ENCODE assay signal across 37 cellular contexts in genomic region chr1:19774180-19774785, GRCh38. TPM values are rescaled to one million over a fixed set of nuclear protein-coding genes. Genes with fewer than 3 reads are reported as not detected.
"Had no signal": no experiment of that assay in that cellular context is flagged by ENCODE, and none has a peak within 500 bp of the region (broad histone marks: within the 10 kb centered on the region; RNA-seq: fewer than 3 reads in every experiment).

No MANE protein-coding gene starts in this region.

- H3K9me3 ChIP-seq: esophagus muscularis mucosa, gastrocnemius medialis, heart left ventricle had no signal

- H3K36me3 ChIP-seq: brain microvascular endothelial cell, gastrocnemius medialis had no signal

- H3K4me3 ChIP-seq: esophagus muscularis mucosa, gastrocnemius medialis, heart left ventricle had no signal

- H3K27me3 ChIP-seq: brain microvascular endothelial cell, esophagus muscularis mucosa, foreskin keratinocyte, gastrocnemius medialis, heart left ventricle had no signal

- H3K27ac Mint-ChIP-seq: activated CD4-positive, alpha-beta memory T cell treated with anti-CD3 and anti-CD28 coated beads for 36 hours; activated CD4-positive, alpha-beta T cell treated with anti-CD3 and anti-CD28 coated beads for 36 hours; activated CD4-positive, alpha-beta T cell treated with anti-CD3 and anti-CD28 coated beads, Interleukin-2, amount 10 ng/mL, durations not matched to agents 24 days and 14 days; activated CD8-positive, alpha-beta memory T cell treated with anti-CD3 and anti-CD28 coated beads, Interleukin-2, amount 10 ng/mL, durations not matched to agents 7 days and 5 days; activated CD8-positive, alpha-beta T cell treated with anti-CD3 and anti-CD28 coated beads, Interleukin-2, amount 10 ng/mL, durations not matched to agents 7 days and 5 days; activated naive CD4-positive, alpha-beta T cell treated with anti-CD3 and anti-CD28 coated beads, Interleukin-2, amount 10 ng/mL, durations not matched to agents 7 days and 5 days; activated naive CD8-positive, alpha-beta T cell; activated T-helper 1 cell treated with anti-CD3 and anti-CD28 coated beads, Interleukin-12 subunit alpha, Interleukin-12 subunit beta, Interleukin-2, Interleukin-4 antibody, amounts not matched to agents 30 ng/mL and 10 ng/mL and 1 ng/mL, durations not matched to agents 14 hours and 24 hours and 36 hours; activated T-helper 2 cell treated with anti-CD3 and anti-CD28 coated beads, Interferon-gamma antibody, Interleukin-2, Interleukin-4, amounts not matched to agents 10 μg/mL and 5 μg/mL and 100 μg/mL, durations not matched to agents 14 hours and 24 hours and 36 hours; effector memory CD8-positive, alpha-beta T cell; T-helper 17 cell; T-helper 2 cell treated with Interferon-gamma antibody and Interleukin-4, amounts not matched to agents 5 μg/mL and 100 μg/mL, for 36 hours had no signal

- H3K4me1 ChIP-seq: esophagus muscularis mucosa, foreskin keratinocyte, gastrocnemius medialis, heart left ventricle had no signal

- DNase-seq: activated CD4-positive, alpha-beta memory T cell treated with anti-CD3 and anti-CD28 coated beads for 36 hours; activated CD4-positive, alpha-beta T cell treated with anti-CD3 and anti-CD28 coated beads for 36 hours; activated CD4-positive, alpha-beta T cell treated with anti-CD3 and anti-CD28 coated beads, Interleukin-2, amount 10 ng/mL, durations not matched to agents 24 days and 14 days; activated CD4-positive, CD25-positive, alpha-beta regulatory T cell; activated CD4-positive, CD25-positive, alpha-beta regulatory T cell treated with anti-CD3 and anti-CD28 coated beads, Interleukin-2, amount 50 U/mL, for 72 hours; activated CD8-positive, alpha-beta memory T cell treated with anti-CD3 and anti-CD28 coated beads, Interleukin-2, amount 10 ng/mL, durations not matched to agents 7 days and 5 days; activated CD8-positive, alpha-beta memory T cell treated with anti-CD3 and anti-CD28 coated beads, Interleukin-2, amount 50 U/mL, for 4 hours; activated CD8-positive, alpha-beta T cell treated with anti-CD3 and anti-CD28 coated beads, Interleukin-2, amount 10 ng/mL, durations not matched to agents 7 days and 5 days; activated effector memory CD4-positive, alpha-beta T cell treated with anti-CD3 and anti-CD28 coated beads, Interleukin-2, amount 50 U/mL, for 16 hours; activated naive CD4-positive, alpha-beta T cell treated with anti-CD3 and anti-CD28 coated beads, Interleukin-2, amount 10 ng/mL, durations not matched to agents 7 days and 5 days; activated T-cell treated with anti-CD3 and anti-CD28 coated beads, Interleukin-2, amount 50 U/mL, for 1 hour; activated T-cell treated with anti-CD3 and anti-CD28 coated beads, Interleukin-2, amount 50 U/mL, for 48 hours; amniotic stem cell; anterior cingulate cortex; brain microvascular endothelial cell; cortex of kidney; dermis blood vessel endothelial cell; effector CD4-positive, alpha-beta T cell; effector memory CD8-positive, alpha-beta T cell; erythroblast; foreskin keratinocyte; gastrocnemius medialis; glutamatergic neuron; heart left ventricle; T-helper 17 cell; T1000 had no signal

- ATAC-seq: activated CD4-positive, alpha-beta T cell treated with anti-CD3 and anti-CD28 coated beads for 36 hours; activated CD8-positive, alpha-beta memory T cell treated with anti-CD3 and anti-CD28 coated beads, Interleukin-2, amount 10 ng/mL, durations not matched to agents 7 days and 5 days; activated CD8-positive, alpha-beta T cell treated with anti-CD3 and anti-CD28 coated beads, Interleukin-2, amount 10 ng/mL, durations not matched to agents 7 days and 5 days; effector memory CD8-positive, alpha-beta T cell; foreskin keratinocyte; gastrocnemius medialis; heart left ventricle; T-helper 17 cell had no signal

- H3K9me3 Mint-ChIP-seq: activated CD4-positive, alpha-beta memory T cell treated with anti-CD3 and anti-CD28 coated beads for 36 hours; activated CD4-positive, alpha-beta T cell treated with anti-CD3 and anti-CD28 coated beads, Interleukin-2, amount 10 ng/mL, durations not matched to agents 24 days and 14 days; activated naive CD4-positive, alpha-beta T cell treated with anti-CD3 and anti-CD28 coated beads, Interleukin-2, amount 10 ng/mL, durations not matched to agents 7 days and 5 days; activated T-helper 1 cell treated with anti-CD3 and anti-CD28 coated beads, Interleukin-12 subunit alpha, Interleukin-12 subunit beta, Interleukin-2, Interleukin-4 antibody, amounts not matched to agents 30 ng/mL and 10 ng/mL and 1 ng/mL, durations not matched to agents 14 hours and 24 hours and 36 hours; activated T-helper 2 cell treated with anti-CD3 and anti-CD28 coated beads, Interferon-gamma antibody, Interleukin-2, Interleukin-4, amounts not matched to agents 10 μg/mL and 5 μg/mL and 100 μg/mL, durations not matched to agents 14 hours and 24 hours and 36 hours; central memory CD8-positive, alpha-beta T cell; effector memory CD8-positive, alpha-beta T cell; T-helper 2 cell treated with Interferon-gamma antibody and Interleukin-4, amounts not matched to agents 5 μg/mL and 100 μg/mL, for 36 hours had no signal

- H3K27ac ChIP-seq: brain microvascular endothelial cell, esophagus muscularis mucosa, foreskin keratinocyte, gastrocnemius medialis, heart left ventricle had no signal

RNA-seq across cellular contexts. Expression of gene RNF186, which starts 40.8 kb away (rescaled TPM):
- total RNA-seq: activated CD4-positive, alpha-beta memory T cell treated with anti-CD3 and anti-CD28 coated beads for 36 hours; activated CD4-positive, alpha-beta T cell treated with anti-CD3 and anti-CD28 coated beads for 36 hours; activated CD4-positive, alpha-beta T cell treated with anti-CD3 and anti-CD28 coated beads, Interleukin-2, amount 10 ng/mL, durations not matched to agents 24 days and 14 days; activated CD8-positive, alpha-beta memory T cell treated with anti-CD3 and anti-CD28 coated beads for 36 hours; activated CD8-positive, alpha-beta memory T cell treated with anti-CD3 and anti-CD28 coated beads, Interleukin-2, amount 10 ng/mL, durations not matched to agents 7 days and 5 days; activated CD8-positive, alpha-beta T cell treated with anti-CD3 and anti-CD28 coated beads, Interleukin-2, amount 10 ng/mL, durations not matched to agents 7 days and 5 days; activated T-helper 1 cell treated with anti-CD3 and anti-CD28 coated beads, Interleukin-12 subunit alpha, Interleukin-12 subunit beta, Interleukin-2, Interleukin-4 antibody, amounts not matched to agents 30 ng/mL and 10 ng/mL and 1 ng/mL, durations not matched to agents 14 hours and 24 hours and 36 hours; activated T-helper 2 cell treated with anti-CD3 and anti-CD28 coated beads, Interferon-gamma antibody, Interleukin-2, Interleukin-4, amounts not matched to agents 10 μg/mL and 5 μg/mL and 100 μg/mL, durations not matched to agents 14 hours and 24 hours and 36 hours; astrocyte; bronchial epithelial cell; cardiac septum; chondrocyte; dermis blood vessel endothelial cell; esophagus muscularis mucosa; foreskin keratinocyte; heart left ventricle; T-helper 17 cell had no signal
